ENCODE assay signal across 21 cellular contexts in genomic region chr14:34785223-34786006, GRCh38.
A peak's percentile ranks its signal among the peaks of the same experiment; 100 is the strongest.
DNase-seq lines count a peak whose midpoint lies in the region; ATAC-seq and TF ChIP-seq lines count a peak whose summit lies in the region.
"Had no signal": no experiment of that assay in that cellular context is flagged by ENCODE, and none has a peak within 500 bp of the region (broad histone marks: within the 10 kb centered on the region; RNA-seq: fewer than 3 reads in every experiment).

No MANE protein-coding gene starts in this region.

- no peaks in the 10 kb centered on the region for H3K9me3 Mint-ChIP-seq in central memory CD8-positive, alpha-beta T cell
- no peaks in the 10 kb centered on the region for H3K9me3 Mint-ChIP-seq in nephron progenitor cell
- H3K9me3 Mint-ChIP-seq: mesothelial cell of epicardium had no signal

- H3K27me3 Mint-ChIP-seq in central memory CD8-positive, alpha-beta T cell, result no peaks in the 10 kb centered on the region
- no peaks in the 10 kb centered on the region for H3K27me3 Mint-ChIP-seq in nephron progenitor cell (ENCODE audit: low read depth, poor library complexity)
- H3K27me3 Mint-ChIP-seq: activated CD4-positive, alpha-beta T cell treated with anti-CD3 and anti-CD28 coated beads for 36 hours; activated naive CD8-positive, alpha-beta T cell had no signal

- peak overlapping the region; percentile 46 for H3K27ac Mint-ChIP-seq in central memory CD8-positive, alpha-beta T cell (ENCODE audit: low read depth)
- H3K27ac Mint-ChIP-seq in nephron progenitor cell, result no peak overlapping the region

- no peak overlapping the region for H3K4me3 Mint-ChIP-seq in central memory CD8-positive, alpha-beta T cell
- no peak overlapping the region for H3K4me3 Mint-ChIP-seq in nephron progenitor cell
- H3K4me3 Mint-ChIP-seq: activated CD4-positive, alpha-beta T cell treated with anti-CD3 and anti-CD28 coated beads for 36 hours; activated naive CD8-positive, alpha-beta T cell; mesothelial cell of epicardium had no signal

- peaks cover 6% of the 10 kb centered on the region for H3K4me1 Mint-ChIP-seq in central memory CD8-positive, alpha-beta T cell
- no peaks in the 10 kb centered on the region for H3K4me1 Mint-ChIP-seq in nephron progenitor cell

- H3K4me3 ChIP-seq in GM12865 (ENCODE audit: low read depth, low read length), result no peak overlapping the region

- TF ChIP-seq CTCF in GM12865 (IDR thresholded peaks at IDR 0.05; ENCODE audit: insufficient read depth, low read depth, low read length, missing control alignments) (no peak), nephron progenitor cell (IDR thresholded peaks at IDR 0.05) (no peak)

- peaks cover 57% of the 10 kb centered on the region for H3K36me3 Mint-ChIP-seq in central memory CD8-positive, alpha-beta T cell (ENCODE audit: insufficient read depth)
- peaks cover 70% of the 10 kb centered on the region for H3K36me3 Mint-ChIP-seq in nephron progenitor cell (ENCODE audit: low read depth)

- DNase-seq in GM12865 (ENCODE audit: low read depth) (peak; percentile 9), GM03348 (ENCODE audit: low spot score) (no peak), nephron progenitor cell (no peak), hypothalamus (lab: John Stamatoyannopoulos, UW) (no peak)
- DNase-seq in central memory CD8-positive, alpha-beta T cell (ENCODE audit: low spot score in 2 of 2), result no peak
- DNase-seq in activated CD4-positive, alpha-beta T cell treated with anti-CD3 and anti-CD28 coated beads, Interleukin-2, amount 50 U/mL, for 48 hours, result no peak
- DNase-seq: activated CD4-positive, alpha-beta T cell treated with anti-CD3 and anti-CD28 coated beads for 36 hours; activated T-cell treated with anti-CD3 and anti-CD28 coated beads for 4 hours; AML-193; DMS 273 treated with DMSO at 0.1 percent for 48 hours; HCEC 1CT; NCI-H187 treated with DMSO at 0.1 percent for 48 hours; NCI-H524 treated with DMSO at 0.1 percent for 48 hours; occipital lobe; stimulated activated CD4-positive, alpha-beta T cell treated with anti-CD3 and anti-CD28 coated beads, Interleukin-4, amount 100 ng/mL, for 4 hours; T-helper 2 cell; trophoblast cell had no signal

- ATAC-seq in GM19328 (IDR thresholded peaks at IDR 0.05; ENCODE audit: unreplicated experiment) (peak; percentile 61), HG03354 (IDR thresholded peaks at IDR 0.05; ENCODE audit: poor library complexity, severe bottlenecking, unreplicated experiment) (peak; percentile 58)
- no peak for ATAC-seq in central memory CD8-positive, alpha-beta T cell (replicated peaks; ENCODE audit: extremely low read depth, poor library complexity, severe bottlenecking)
- ATAC-seq: activated CD4-positive, alpha-beta T cell treated with anti-CD3 and anti-CD28 coated beads for 36 hours had no signal
